In the genomic region with DNA sequence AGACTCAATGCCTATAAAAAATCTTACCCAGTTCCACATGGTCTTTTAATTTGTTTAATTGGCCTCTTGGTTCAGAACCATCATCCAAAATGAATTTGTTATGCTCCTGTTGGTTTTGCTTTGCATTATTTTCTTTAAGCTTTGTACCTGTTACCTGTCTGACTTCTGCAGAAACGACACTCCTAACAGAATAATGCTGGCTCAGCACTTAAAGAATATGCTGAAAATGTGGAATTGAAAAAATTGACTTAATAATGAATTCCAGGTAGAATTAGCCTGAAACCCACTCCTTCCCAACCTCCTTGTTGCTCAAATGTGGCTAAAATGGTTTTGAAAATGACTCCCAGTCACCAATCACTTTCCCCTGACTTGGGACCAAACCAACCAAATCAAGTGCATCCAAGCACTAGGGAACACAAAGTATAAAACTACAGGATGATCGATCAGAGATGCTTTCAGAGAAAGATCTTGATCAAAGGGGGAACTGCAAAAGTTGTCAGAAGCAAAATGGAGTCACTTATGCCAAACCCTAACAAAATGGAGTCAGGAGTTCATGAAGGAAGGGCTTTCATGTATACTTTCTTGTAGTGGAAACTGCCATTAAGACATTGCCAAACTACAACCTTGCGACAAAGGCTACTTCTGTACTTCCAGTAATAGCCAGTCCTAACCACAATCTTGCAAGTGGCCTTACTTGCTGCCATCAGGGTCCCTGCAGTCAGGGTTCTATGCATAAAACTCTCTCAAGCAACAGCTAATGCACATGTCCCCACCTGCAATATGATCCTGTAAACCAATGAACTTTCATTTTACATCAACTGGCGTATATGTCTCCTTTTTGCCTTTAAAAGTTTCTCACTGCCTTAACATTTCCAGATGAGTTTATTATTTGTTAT, we compare ENCODE assay signal across 1 cellular context.
TF ChIP-seq lines count a peak whose summit lies in the region.

No MANE protein-coding gene starts in this region.

TF ChIP-seq in A549, 52 proteins besides CTCF, POLR2A, EP300 and RAD21:
- TF ChIP-seq MAZ (IDR thresholded peaks at IDR 0.05; ENCODE audit: borderline replicate concordance, low read depth, low read length): no peak
- TF ChIP-seq MAFK (IDR thresholded peaks at IDR 0.05; ENCODE audit: partially characterized antibody): peak; percentile 85
